Comparison of ENCODE assay signal across 12 cellular contexts in genomic region chr20:25299801-25300200, GRCh38. TPM values are rescaled to one million over a fixed set of nuclear protein-coding genes. Genes with fewer than 3 reads are reported as not detected.
DNase-seq lines count a peak whose midpoint lies in the region; ATAC-seq, FAIRE-seq and TF ChIP-seq lines count a peak whose summit lies in the region.
"Had no signal": no experiment of that assay in that cellular context is flagged by ENCODE, and none has a peak within 500 bp of the region (broad histone marks: within the 10 kb centered on the region; RNA-seq: fewer than 3 reads in every experiment).

No MANE protein-coding gene starts in this region.

- intact Hi-C loops in sigmoid colon (cut with DNase I): no loop called here
- intact Hi-C loops in right lobe of liver (cut with DNase I): loop anchor here (5.0 to 10.0 kb wide), 4 partner anchors 75 to 165 kb away; partner anchors contain the start of gene ABHD12 (in 1 of the 2)

- H3K27ac ChIP-seq in sigmoid colon (peak overlapping the region; percentile 14 to 65 (median 50)), right lobe of liver (no peak overlapping the region)
- H3K27ac ChIP-seq: psoas muscle, upper lobe of right lung had no signal

- H3K27me3 Mint-ChIP-seq in activated naive CD4-positive, alpha-beta T cell treated with anti-CD3 and anti-CD28 coated beads, Interleukin-2, amount 50 U/mL, for 24 hours: no peaks in the 10 kb centered on the region
- H3K27me3 Mint-ChIP-seq: activated CD4-positive, alpha-beta T cell treated with anti-CD3 and anti-CD28 coated beads, Interleukin-2, amount 10 ng/mL, durations not matched to agents 7 days and 5 days had no signal

- ATAC-seq in omental fat pad (ENCODE audit: low FRiP score) (no peak), right lobe of liver (no peak)
- ATAC-seq: psoas muscle, upper lobe of right lung had no signal

- no peak for FAIRE-seq in GM19239 (lab: Jason Lieb, UNC)

- H3K9me3 ChIP-seq in sigmoid colon (no peaks in the 10 kb centered on the region), right lobe of liver (no peaks in the 10 kb centered on the region)
- H3K9me3 ChIP-seq: psoas muscle, upper lobe of right lung had no signal

- no peaks in the 10 kb centered on the region for H3K27me3 ChIP-seq in sigmoid colon
- no peaks in the 10 kb centered on the region for H3K27me3 ChIP-seq in right lobe of liver
- H3K27me3 ChIP-seq: upper lobe of right lung had no signal

- TF ChIP-seq POLR2A in sigmoid colon (IDR thresholded peaks at IDR 0.05) (no peak), right lobe of liver (IDR thresholded peaks at IDR 0.05) (no peak)

- H3K36me3 ChIP-seq in sigmoid colon (peaks cover 9 to 69% (median 21%) of the 10 kb centered on the region in 4 donors), right lobe of liver (peaks cover 0 to 3% (median 0%) of the 10 kb centered on the region in 4 donors)

- no peaks in the 10 kb centered on the region for H3K4me1 Mint-ChIP-seq in activated naive CD4-positive, alpha-beta T cell treated with anti-CD3 and anti-CD28 coated beads, Interleukin-2, amount 50 U/mL, for 24 hours

- no peak overlapping the region for H3K4me3 Mint-ChIP-seq in activated naive CD4-positive, alpha-beta T cell treated with anti-CD3 and anti-CD28 coated beads, Interleukin-2, amount 50 U/mL, for 24 hours
- H3K4me3 Mint-ChIP-seq: activated CD4-positive, alpha-beta T cell treated with anti-CD3 and anti-CD28 coated beads, Interleukin-2, amount 10 ng/mL, durations not matched to agents 7 days and 5 days had no signal

- peak overlapping the region; percentile 11 for H3K27ac Mint-ChIP-seq in activated naive CD4-positive, alpha-beta T cell treated with anti-CD3 and anti-CD28 coated beads, Interleukin-2, amount 50 U/mL, for 24 hours
- H3K27ac Mint-ChIP-seq: activated CD4-positive, alpha-beta T cell treated with anti-CD3 and anti-CD28 coated beads, Interleukin-2, amount 10 ng/mL, durations not matched to agents 7 days and 5 days had no signal

- H3K36me3 Mint-ChIP-seq in activated naive CD4-positive, alpha-beta T cell treated with anti-CD3 and anti-CD28 coated beads, Interleukin-2, amount 50 U/mL, for 24 hours: no peaks in the 10 kb centered on the region

- H3K4me1 ChIP-seq in sigmoid colon: peaks cover 0 to 29% (median 22%) of the 10 kb centered on the region in 4 donors
- no peaks in the 10 kb centered on the region for H3K4me1 ChIP-seq in right lobe of liver

- TF ChIP-seq EP300 in sigmoid colon (IDR thresholded peaks at IDR 0.05): no peak

- 83 to 87% methylated on average over 9 of the region's 9 CpGs for WGBS in sigmoid colon, 2 donors
- 83% methylated on average over 4 of the region's 9 CpGs for WGBS in right lobe of liver (ENCODE audit: insufficient coverage, low coverage, low lambda C conversion rate, missing lambda C conversion rate)

- no peaks in the 10 kb centered on the region for H3K9me3 Mint-ChIP-seq in activated naive CD4-positive, alpha-beta T cell treated with anti-CD3 and anti-CD28 coated beads, Interleukin-2, amount 50 U/mL, for 24 hours
- H3K9me3 Mint-ChIP-seq: activated CD4-positive, alpha-beta T cell treated with anti-CD3 and anti-CD28 coated beads, Interleukin-2, amount 10 ng/mL, durations not matched to agents 7 days and 5 days had no signal

- DNase-seq in activated naive CD4-positive, alpha-beta T cell treated with anti-CD3 and anti-CD28 coated beads, Interleukin-2, amount 50 U/mL, for 16 hours: no peak
- DNase-seq in NCI-H226 (peak; percentile 35), epithelial cell of esophagus (ENCODE audit: low read depth) (peak; percentile 46), sigmoid colon (no peak), omental fat pad (ENCODE audit: low spot score) (no peak), GM19239 (ENCODE audit: insufficient read length, low spot score) (no peak), right lobe of liver (no peak)
- DNase-seq: activated CD4-positive, alpha-beta T cell treated with anti-CD3 and anti-CD28 coated beads, Interleukin-2, amount 10 ng/mL, durations not matched to agents 7 days and 5 days; NCI-H2081 treated with DMSO at 0.1 percent for 48 hours; psoas muscle; upper lobe of right lung had no signal

- TF ChIP-seq CTCF in epithelial cell of esophagus (IDR thresholded peaks at IDR 0.05; ENCODE audit: insufficient read depth, low read depth, low read length, missing control alignments) (no peak), sigmoid colon (IDR thresholded peaks at IDR 0.05) (no peak), omental fat pad (IDR thresholded peaks at IDR 0.05) (no peak), right lobe of liver (IDR thresholded peaks at IDR 0.05) (no peak)

- H3K4me3 ChIP-seq in epithelial cell of esophagus (ENCODE audit: low read length) (no peak overlapping the region), sigmoid colon (no peak overlapping the region), right lobe of liver (no peak overlapping the region)
- H3K4me3 ChIP-seq: psoas muscle, upper lobe of right lung had no signal

RNA-seq across cellular contexts. Expression of gene PYGB, which starts 51.9 kb away (rescaled TPM):
- total RNA-seq in sigmoid colon (100 to 1,000 TPM; 147 to 317 (median 226) TPM), omental fat pad (10 to 100 TPM; 63.7 to 94.6 (median 82.4) TPM), right lobe of liver (10 to 100 TPM in 3 of 6 experiments, 1 to 10 TPM in 3; 6.6 to 27.4 (median 13.2) TPM)
- 100 to 1,000 TPM in 2 of 3 donors, 10 to 100 TPM in 1; 45.6 to 198 (median 163) TPM for polyA plus RNA-seq in sigmoid colon

Comparison
In these comparisons a context has a peak if more than half of its experiments do, and no peak if none do; other contexts are left out.
1. DNase-seq: peak in NCI-H226 (single experiment) and epithelial cell of esophagus (single experiment); none in activated naive CD4-positive, alpha-beta T cell treated with anti-CD3 and anti-CD28 coated beads, Interleukin-2, amount 50 U/mL, for 16 hours (single experiment), sigmoid colon (single experiment), omental fat pad (single experiment), GM19239 (single experiment) and right lobe of liver (0 of 3).
2. H3K27ac ChIP-seq: peak in sigmoid colon (4 of 4); none in right lobe of liver (0 of 3).